Comparison of ENCODE assay signal across 17 cellular contexts in genomic region chr4:22115262-22115661, GRCh38.
A peak's percentile ranks its signal among the peaks of the same experiment; 100 is the strongest.
DNase-seq lines count a peak whose midpoint lies in the region; ATAC-seq and TF ChIP-seq lines count a peak whose summit lies in the region.
"Had no signal": no experiment of that assay in that cellular context is flagged by ENCODE, and none has a peak within 500 bp of the region (broad histone marks: within the 10 kb centered on the region; RNA-seq: fewer than 3 reads in every experiment).

No MANE protein-coding gene starts in this region.

- H3K79me2 ChIP-seq in OCI-LY3 (ENCODE audit: low read length) (no peaks in the 10 kb centered on the region), osteoblast (ENCODE audit: insufficient read depth, low read length) (no peaks in the 10 kb centered on the region)

- H3K4me1 ChIP-seq in OCI-LY3 (ENCODE audit: low read length) (peaks cover 7% of the 10 kb centered on the region), adipocyte (ENCODE audit: control insufficient read depth, insufficient read depth, low read length) (no peaks in the 10 kb centered on the region), osteoblast (ENCODE audit: insufficient read depth, low read length) (no peaks in the 10 kb centered on the region), mucosa of descending colon (ENCODE audit: low read depth) (no peaks in the 10 kb centered on the region)
- H3K4me1 ChIP-seq: A549; BLaER1 treated with 17β-estradiol and CSF1 and Interleukin-3, amounts not matched to agents 10 nM and 100 nM; Caco-2 had no signal

- no peak overlapping the region for H3K4me3 ChIP-seq in GM06990 (replicated peaks; ENCODE audit: low read depth, low read length)
- H3K4me3 ChIP-seq in OCI-LY3 (ENCODE audit: low read length): no peak overlapping the region
- H3K4me3 ChIP-seq in adipocyte (ENCODE audit: low read length): no peak overlapping the region
- H3K4me3 ChIP-seq in osteoblast (ENCODE audit: insufficient read depth, low read length): no peak overlapping the region
- H3K4me3 ChIP-seq in mucosa of descending colon: no peak overlapping the region
- H3K4me3 ChIP-seq: A549; BLaER1 treated with 17β-estradiol and CSF1 and Interleukin-3, amounts not matched to agents 10 nM and 100 nM had no signal

- H3K36me3 ChIP-seq in GM06990 (ENCODE audit: control insufficient read depth, insufficient read depth, low read length) (no peaks in the 10 kb centered on the region), OCI-LY3 (replicated peaks; ENCODE audit: low read depth, low read length) (no peaks in the 10 kb centered on the region), adipocyte (ENCODE audit: control insufficient read depth, insufficient read depth, low read length, severe bottlenecking) (no peaks in the 10 kb centered on the region), osteoblast (ENCODE audit: insufficient read depth, low read length) (no peaks in the 10 kb centered on the region), mucosa of descending colon (ENCODE audit: low read depth) (no peaks in the 10 kb centered on the region)
- H3K36me3 ChIP-seq: BLaER1 treated with 17β-estradiol and CSF1 and Interleukin-3, amounts not matched to agents 10 nM and 100 nM had no signal

- H3K27me3 ChIP-seq in GM06990 (replicated peaks; ENCODE audit: control insufficient read depth, insufficient read depth, low read length): no peaks in the 10 kb centered on the region
- no peaks in the 10 kb centered on the region for H3K27me3 ChIP-seq in OCI-LY3 (ENCODE audit: low read depth, low read length)
- no peaks in the 10 kb centered on the region for H3K27me3 ChIP-seq in adipocyte (replicated peaks; ENCODE audit: control insufficient read depth, insufficient read depth, low read length)
- H3K27me3 ChIP-seq in osteoblast (ENCODE audit: insufficient read depth, low read length): no peaks in the 10 kb centered on the region
- H3K27me3 ChIP-seq: BLaER1 treated with 17β-estradiol and CSF1 and Interleukin-3, amounts not matched to agents 10 nM and 100 nM had no signal

- H3K9ac ChIP-seq in OCI-LY3 (ENCODE audit: low read length) (no peak overlapping the region), adipocyte (ENCODE audit: low read length) (no peak overlapping the region)
- H3K9ac ChIP-seq: BLaER1 treated with 17β-estradiol and CSF1 and Interleukin-3, amounts not matched to agents 10 nM and 100 nM had no signal

- no peaks in the 10 kb centered on the region for H4K20me1 ChIP-seq in OCI-LY3 (ENCODE audit: insufficient read depth, low read length)
- no peaks in the 10 kb centered on the region for H4K20me1 ChIP-seq in osteoblast (ENCODE audit: insufficient read depth, low read length)
- H4K20me1 ChIP-seq: BLaER1 treated with 17β-estradiol and CSF1 and Interleukin-3, amounts not matched to agents 10 nM and 100 nM had no signal

- no peak overlapping the region for H2AFZ ChIP-seq in OCI-LY3 (ENCODE audit: low read depth, low read length)
- H2AFZ ChIP-seq in osteoblast (ENCODE audit: low read length): no peak overlapping the region

- H3K27ac ChIP-seq in OCI-LY3 (ENCODE audit: low read length) (no peak overlapping the region), osteoblast (ENCODE audit: low read depth, low read length) (no peak overlapping the region)
- H3K27ac ChIP-seq: 22Rv1; A549; BLaER1 treated with 17β-estradiol and CSF1 and Interleukin-3, amounts not matched to agents 10 nM and 100 nM; C4-2B had no signal

- intact Hi-C loops in mucosa of descending colon (cut with DNase I, micrococcal nuclease): no loop called here

- ATAC-seq in mucosa of descending colon: no peak
- ATAC-seq: A549; CD8-positive, alpha-beta T cell had no signal

- H3K9me3 ChIP-seq in OCI-LY3 (ENCODE audit: insufficient read depth, low read length) (no peaks in the 10 kb centered on the region), adipocyte (ENCODE audit: control insufficient read depth, low read length) (no peaks in the 10 kb centered on the region), osteoblast (ENCODE audit: low read depth, low read length) (no peaks in the 10 kb centered on the region), mucosa of descending colon (no peaks in the 10 kb centered on the region)
- H3K9me3 ChIP-seq: A549; BLaER1 treated with 17β-estradiol and CSF1 and Interleukin-3, amounts not matched to agents 10 nM and 100 nM; Caco-2 had no signal

- DNase-seq in GM06990 (ENCODE audit: extremely low read depth, insufficient read length) (peak; percentile 8), adipocyte (ENCODE audit: low read depth) (peak; percentile 14), osteoblast (ENCODE audit: insufficient read length, low spot score, missing footprints) (peak; percentile 34), GM19240 (ENCODE audit: insufficient read length, low spot score) (no peak), mucosa of descending colon (no peak), GDM1 (lab: John Stamatoyannopoulos, UW) (no peak)
- DNase-seq: AML-193; Caco-2; Calu3; CD4-positive, alpha-beta T cell; CD8-positive, alpha-beta T cell; DMS79 treated with DMSO at 0.1 percent for 48 hours had no signal

- no peak overlapping the region for H3K4me2 ChIP-seq in OCI-LY3 (ENCODE audit: low read length)
- H3K4me2 ChIP-seq in osteoblast (ENCODE audit: insufficient read depth, low read length): no peak overlapping the region
- H3K4me2 ChIP-seq: A549; BLaER1 treated with 17β-estradiol and CSF1 and Interleukin-3, amounts not matched to agents 10 nM and 100 nM had no signal

- TF ChIP-seq CTCF in GM06990 (IDR thresholded peaks at IDR 0.05; ENCODE audit: insufficient read depth, low read length, poor library complexity, severe bottlenecking) (no peak), OCI-LY3 (IDR thresholded peaks at IDR 0.05; ENCODE audit: low read depth, low read length) (peak; percentile 14; the same call in 1 of the 2 replicates), osteoblast (IDR thresholded peaks at IDR 0.05; ENCODE audit: extremely low read depth, low read depth, low read length) (no peak), mucosa of descending colon (IDR thresholded peaks at IDR 0.05) (no peak)

Comparison
In these comparisons a context has a peak if more than half of its experiments do, and no peak if none do; other contexts are left out.
1. DNase-seq: peak in GM06990 (single experiment), adipocyte (single experiment) and osteoblast (single experiment); none in GM19240 (single experiment), mucosa of descending colon (0 of 3) and GDM1 (single experiment).